In the genomic region with DNA sequence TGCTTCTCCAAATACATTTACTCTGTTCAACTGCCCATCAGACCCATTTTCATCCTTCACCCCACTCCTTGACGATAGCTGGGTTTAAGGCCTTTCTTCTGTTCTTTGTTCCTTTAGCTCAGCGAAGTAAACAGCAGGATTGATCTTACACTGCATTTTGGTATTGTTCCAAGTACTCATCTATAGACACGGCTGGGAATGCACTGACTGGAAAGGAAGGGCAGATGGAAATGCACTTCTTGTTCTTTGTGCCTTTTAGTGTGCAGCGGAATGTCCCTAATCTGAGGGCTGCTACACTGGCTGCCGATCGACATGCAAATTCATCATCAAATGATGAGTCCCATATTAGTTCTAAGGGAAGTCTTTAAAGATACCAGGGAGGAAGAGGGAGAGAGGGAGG, we compare ENCODE assay signal across 17 cellular contexts.
"Had no signal": no experiment of that assay in that cellular context is flagged by ENCODE, and none has a peak within 500 bp of the region (broad histone marks: within the 10 kb centered on the region; RNA-seq: fewer than 3 reads in every experiment).

No MANE protein-coding gene starts in this region.

- H3K4me3 Mint-ChIP-seq: activated CD4-positive, alpha-beta memory T cell treated with anti-CD3 and anti-CD28 coated beads for 36 hours; activated CD8-positive, alpha-beta memory T cell treated with anti-CD3 and anti-CD28 coated beads, Interleukin-2, amount 10 ng/mL, durations not matched to agents 7 days and 5 days; activated naive CD8-positive, alpha-beta T cell treated with anti-CD3 and anti-CD28 coated beads, Interleukin-2, amount 10 ng/mL, durations not matched to agents 7 days and 5 days; natural killer cell had no signal

- H3K27ac Mint-ChIP-seq: activated CD4-positive, alpha-beta memory T cell treated with anti-CD3 and anti-CD28 coated beads for 36 hours; activated CD8-positive, alpha-beta memory T cell treated with anti-CD3 and anti-CD28 coated beads, Interleukin-2, amount 10 ng/mL, durations not matched to agents 7 days and 5 days; activated naive CD8-positive, alpha-beta T cell treated with anti-CD3 and anti-CD28 coated beads, Interleukin-2, amount 10 ng/mL, durations not matched to agents 7 days and 5 days; activated T-helper 2 cell treated with anti-CD3 and anti-CD28 coated beads, Interferon-gamma antibody, Interleukin-2, Interleukin-4, amounts not matched to agents 10 μg/mL and 5 μg/mL and 100 μg/mL, durations not matched to agents 14 hours and 24 hours and 36 hours; natural killer cell had no signal

- H3K4me1 Mint-ChIP-seq: activated CD8-positive, alpha-beta memory T cell treated with anti-CD3 and anti-CD28 coated beads, Interleukin-2, amount 10 ng/mL, durations not matched to agents 7 days and 5 days; activated naive CD8-positive, alpha-beta T cell treated with anti-CD3 and anti-CD28 coated beads, Interleukin-2, amount 10 ng/mL, durations not matched to agents 7 days and 5 days; natural killer cell had no signal

- DNase-seq: activated CD4-positive, alpha-beta memory T cell treated with anti-CD3 and anti-CD28 coated beads for 36 hours; activated CD8-positive, alpha-beta memory T cell treated with anti-CD3 and anti-CD28 coated beads, Interleukin-2, amount 10 ng/mL, durations not matched to agents 7 days and 5 days; activated naive CD4-positive, alpha-beta T cell treated with Interleukin-2 at 50 U/mL for 16 hours; activated naive CD8-positive, alpha-beta T cell treated with anti-CD3 and anti-CD28 coated beads, Interleukin-2, amount 10 ng/mL, durations not matched to agents 7 days and 5 days; amygdala; dorsolateral prefrontal cortex; foreskin melanocyte; glutamatergic neuron; hippocampal formation; left colon; lower lobe of right lung; natural killer cell; right cardiac atrium; stimulated activated naive CD8-positive, alpha-beta T cell treated with anti-CD3 and anti-CD28 coated beads, Interleukin-15, Interleukin-2, amounts not matched to agents 100 U/mL and 50 U/mL, for 24 hours; T-helper 2 cell; tibial artery had no signal

- H3K9me3 Mint-ChIP-seq: activated CD4-positive, alpha-beta memory T cell treated with anti-CD3 and anti-CD28 coated beads for 36 hours; activated naive CD8-positive, alpha-beta T cell treated with anti-CD3 and anti-CD28 coated beads, Interleukin-2, amount 10 ng/mL, durations not matched to agents 7 days and 5 days; activated T-helper 2 cell treated with anti-CD3 and anti-CD28 coated beads, Interferon-gamma antibody, Interleukin-2, Interleukin-4, amounts not matched to agents 10 μg/mL and 5 μg/mL and 100 μg/mL, durations not matched to agents 14 hours and 24 hours and 36 hours had no signal

- ATAC-seq: activated CD8-positive, alpha-beta memory T cell treated with anti-CD3 and anti-CD28 coated beads, Interleukin-2, amount 10 ng/mL, durations not matched to agents 7 days and 5 days; left colon; lower lobe of right lung; natural killer cell; right cardiac atrium; stimulated activated naive CD8-positive, alpha-beta T cell treated with anti-CD3 and anti-CD28 coated beads, Interleukin-15, Interleukin-2, amounts not matched to agents 100 U/mL and 50 U/mL, for 24 hours had no signal

- H3K27me3 Mint-ChIP-seq: activated CD4-positive, alpha-beta memory T cell treated with anti-CD3 and anti-CD28 coated beads for 36 hours; activated CD8-positive, alpha-beta memory T cell treated with anti-CD3 and anti-CD28 coated beads, Interleukin-2, amount 10 ng/mL, durations not matched to agents 7 days and 5 days had no signal

- H3K36me3 Mint-ChIP-seq: activated CD4-positive, alpha-beta memory T cell treated with anti-CD3 and anti-CD28 coated beads for 36 hours; activated CD8-positive, alpha-beta memory T cell treated with anti-CD3 and anti-CD28 coated beads, Interleukin-2, amount 10 ng/mL, durations not matched to agents 7 days and 5 days; activated naive CD8-positive, alpha-beta T cell treated with anti-CD3 and anti-CD28 coated beads, Interleukin-2, amount 10 ng/mL, durations not matched to agents 7 days and 5 days; natural killer cell had no signal
